ENCODE assay signal across 14 cellular contexts in genomic region chr10:60869916-60870728, GRCh38.
DNase-seq lines count a peak whose midpoint lies in the region; ATAC-seq, FAIRE-seq and TF ChIP-seq lines count a peak whose summit lies in the region.
"Had no signal": no experiment of that assay in that cellular context is flagged by ENCODE, and none has a peak within 500 bp of the region (broad histone marks: within the 10 kb centered on the region; RNA-seq: fewer than 3 reads in every experiment).

No MANE protein-coding gene starts in this region.

- no peaks in the 10 kb centered on the region for H3K9me1 ChIP-seq in K562 (ENCODE audit: control insufficient read depth, insufficient read depth, low read length)

- H3K4me1 ChIP-seq in K562 (replicated peaks in 1 of 2; ENCODE audit: control insufficient read depth in 2 of 2, insufficient read depth in 2 of 2, low read length in 2 of 2): no peaks in the 10 kb centered on the region
- H3K4me1 ChIP-seq: esophagus muscularis mucosa had no signal

- H3K9me3 ChIP-seq in K562 (replicated peaks; ENCODE audit: control insufficient read depth, insufficient read depth, low read depth, low read length) (no peaks in the 10 kb centered on the region), MG63 (no peaks in the 10 kb centered on the region)
- H3K9me3 ChIP-seq: esophagus muscularis mucosa had no signal

- no peaks in the 10 kb centered on the region for H3K4me1 Mint-ChIP-seq in activated T-cell treated with anti-CD3 and anti-CD28 coated beads, Interleukin-2, amount 50 U/mL, for 4 hours (ENCODE audit: low read depth)
- H3K4me1 Mint-ChIP-seq: CD14-positive monocyte; stimulated activated naive B cell treated with anti-CD40 and anti-IgM and Interleukin-4, amounts not matched to agents 10 μg/mL and 1 μg/mL and 100 μg/mL, for 72 hours had no signal

- no peaks in the 10 kb centered on the region for H3K9me3 Mint-ChIP-seq in activated T-cell treated with anti-CD3 and anti-CD28 coated beads, Interleukin-2, amount 50 U/mL, for 4 hours
- H3K9me3 Mint-ChIP-seq: CD14-positive monocyte; stimulated activated naive B cell treated with anti-CD40 and anti-IgM and Interleukin-4, amounts not matched to agents 10 μg/mL and 1 μg/mL and 100 μg/mL, for 72 hours had no signal

- no peak for TF ChIP-seq POLR2A in K562 (conservative IDR thresholded peaks at IDR 0.05)

- TF ChIP-seq CTCF in BJ (IDR thresholded peaks at IDR 0.05; ENCODE audit: insufficient read depth, low read depth, low read length) (peak; percentile 12; the same call in 1 of the 2 replicates), HFF-Myc (IDR thresholded peaks at IDR 0.05; ENCODE audit: low read depth, low read length, missing control alignments) (peak; percentile 12), K562 (IDR thresholded peaks at IDR 0.05 in 2 of 3, conservative IDR thresholded peaks at IDR 0.05 in 1 of 3; ENCODE audit: insufficient read depth in 2 of 3, low read depth in 1 of 3, low read length in 3 of 3) (peak in 2 of 3 experiments; percentile 9 to 28; a peak in 2 of 6 replicates)

- no peaks in the 10 kb centered on the region for H4K20me1 ChIP-seq in K562 (replicated peaks; ENCODE audit: control insufficient read depth, insufficient read depth, low read length)

- H3K9ac ChIP-seq in K562 (ENCODE audit: insufficient read depth in 1 of 2, low read depth in 2 of 2, low read length in 2 of 2): no peak overlapping the region
- H3K9ac ChIP-seq: KMS-11 had no signal

- ATAC-seq in K562: no peak
- peak; percentile 22 for ATAC-seq in left lobe of liver
- no peak for ATAC-seq in HG03095 (IDR thresholded peaks at IDR 0.05; ENCODE audit: unreplicated experiment)
- no peak for ATAC-seq in activated T-cell treated with anti-CD3 and anti-CD28 coated beads, Interleukin-2, amount 50 U/mL, for 4 hours
- ATAC-seq: stimulated activated naive B cell treated with anti-CD40 and anti-IgM and Interleukin-4, amounts not matched to agents 10 μg/mL and 1 μg/mL and 100 μg/mL, for 72 hours had no signal

- no TSS peak for BruUV-seq in K562 (replicated peaks; lab: Mats Ljungman, UMichigan)

- DNase-seq in BJ (ENCODE audit: low read depth) (no peak), HFF-Myc (ENCODE audit: extremely low read depth, low read depth) (no peak), K562 (ENCODE audit: extremely low read depth in 1 of 4, low spot score in 3 of 4) (no peak), left lobe of liver (ENCODE audit: low spot score) (no peak), NCI-H774 (lab: John Stamatoyannopoulos, UW) (no peak), MG63 (no peak)
- DNase-seq in activated T-cell treated with anti-CD3 and anti-CD28 coated beads, Interleukin-2, amount 50 U/mL, for 4 hours: no peak
- DNase-seq: activated CD4-positive, CD25-positive, alpha-beta regulatory T cell; activated T-cell treated with anti-CD3 and anti-CD28 coated beads for 4 hours; stimulated activated naive B cell treated with anti-CD40 and anti-IgM and Interleukin-4, amounts not matched to agents 10 μg/mL and 1 μg/mL and 100 μg/mL, for 72 hours had no signal

- intact Hi-C loops in K562 (cut with micrococcal nuclease): loop anchor here (1.0 kb wide), 1 partner anchor 94 kb away; no protein-coding TSS in a partner anchor

- H3K27me3 ChIP-seq in BJ (ENCODE audit: control insufficient read depth, insufficient read depth, low read length) (no peaks in the 10 kb centered on the region), K562 (ENCODE audit: control insufficient read depth in 2 of 2, insufficient read depth in 2 of 2, low read length in 2 of 2) (no peaks in the 10 kb centered on the region), MG63 (no peaks in the 10 kb centered on the region)
- H3K27me3 ChIP-seq: esophagus muscularis mucosa had no signal

- TF ChIP-seq RAD21 in K562 (CRISPR knock-in tag; conservative IDR thresholded peaks at IDR 0.05 in 1 of 2, IDR thresholded peaks at IDR 0.05 in 1 of 2): no peak

- no peak overlapping the region for H3K4me2 ChIP-seq in K562 (ENCODE audit: insufficient read depth, low read length)
- H3K4me2 ChIP-seq: KMS-11 had no signal

- H3K4me3 Mint-ChIP-seq in activated T-cell treated with anti-CD3 and anti-CD28 coated beads, Interleukin-2, amount 50 U/mL, for 4 hours: no peak overlapping the region
- H3K4me3 Mint-ChIP-seq: CD14-positive monocyte; stimulated activated naive B cell treated with anti-CD40 and anti-IgM and Interleukin-4, amounts not matched to agents 10 μg/mL and 1 μg/mL and 100 μg/mL, for 72 hours had no signal

- H3K4me3 ChIP-seq in BJ (ENCODE audit: low read depth, low read length) (no peak overlapping the region), HFF-Myc (replicated peaks; ENCODE audit: low read depth, low read length) (no peak overlapping the region), K562 (no peak overlapping the region), MG63 (no peak overlapping the region)
- H3K4me3 ChIP-seq: esophagus muscularis mucosa had no signal

- no peak for TF ChIP-seq EP300 in K562 (IDR thresholded peaks at IDR 0.05; ENCODE audit: low read length)

- in situ Hi-C loops in K562 (cut with MboI): no loop called here

- no peak overlapping the region for H3K27ac ChIP-seq in K562 (ENCODE audit: extremely low read depth, low read depth, low read length)
- H3K27ac ChIP-seq: esophagus muscularis mucosa, KMS-11 had no signal

- WGBS in K562 (ENCODE audit: insufficient coverage, low coverage, missing lambda C conversion rate): 73% methylated on average over 7 of the region's 7 CpGs

- H3K79me2 ChIP-seq in K562 (ENCODE audit: control insufficient read depth, insufficient read depth, low read length): no peaks in the 10 kb centered on the region

- CTCF ChIA-PET in BJ (lab: Yijun Ruan, JAX) (interaction anchor here (0.6 kb wide), 1 partner anchor 14 kb away, joined by 3 read pairs; no protein-coding TSS in a partner anchor), K562 (lab: Yijun Ruan, JAX; ENCODE audit: low intra/inter-chr PET ratio) (no interaction called here)

- POLR2A ChIA-PET in BJ (lab: Charles Lee): no interaction called here
- POLR2A ChIA-PET in K562 (lab: Yijun Ruan, JAX): no interaction called here

- no peaks in the 10 kb centered on the region for H3K27me3 Mint-ChIP-seq in activated T-cell treated with anti-CD3 and anti-CD28 coated beads, Interleukin-2, amount 50 U/mL, for 4 hours (ENCODE audit: low read depth)
- H3K27me3 Mint-ChIP-seq: stimulated activated naive B cell treated with anti-CD40 and anti-IgM and Interleukin-4, amounts not matched to agents 10 μg/mL and 1 μg/mL and 100 μg/mL, for 72 hours had no signal

- no peak for FAIRE-seq in K562 (lab: Jason Lieb, UNC)

- H3K36me3 ChIP-seq in BJ (ENCODE audit: control insufficient read depth, insufficient read depth, low read length) (peaks cover 4% of the 10 kb centered on the region), K562 (ENCODE audit: control insufficient read depth, insufficient read depth, low read length) (no peaks in the 10 kb centered on the region), MG63 (no peaks in the 10 kb centered on the region)

- H3K36me3 Mint-ChIP-seq in activated T-cell treated with anti-CD3 and anti-CD28 coated beads, Interleukin-2, amount 50 U/mL, for 4 hours (ENCODE audit: insufficient read depth): no peaks in the 10 kb centered on the region
- H3K36me3 Mint-ChIP-seq: CD14-positive monocyte; stimulated activated naive B cell treated with anti-CD40 and anti-IgM and Interleukin-4, amounts not matched to agents 10 μg/mL and 1 μg/mL and 100 μg/mL, for 72 hours had no signal

- H2AFZ ChIP-seq in K562 (ENCODE audit: low read depth, low read length): no peak overlapping the region

TF ChIP-seq in K562, 482 proteins besides CTCF, POLR2A, EP300 and RAD21 (continues in another document):
- TF ChIP-seq RFX7 (CRISPR knock-in tag; IDR thresholded peaks at IDR 0.05): no peak
- TF ChIP-seq, protein P1, sequence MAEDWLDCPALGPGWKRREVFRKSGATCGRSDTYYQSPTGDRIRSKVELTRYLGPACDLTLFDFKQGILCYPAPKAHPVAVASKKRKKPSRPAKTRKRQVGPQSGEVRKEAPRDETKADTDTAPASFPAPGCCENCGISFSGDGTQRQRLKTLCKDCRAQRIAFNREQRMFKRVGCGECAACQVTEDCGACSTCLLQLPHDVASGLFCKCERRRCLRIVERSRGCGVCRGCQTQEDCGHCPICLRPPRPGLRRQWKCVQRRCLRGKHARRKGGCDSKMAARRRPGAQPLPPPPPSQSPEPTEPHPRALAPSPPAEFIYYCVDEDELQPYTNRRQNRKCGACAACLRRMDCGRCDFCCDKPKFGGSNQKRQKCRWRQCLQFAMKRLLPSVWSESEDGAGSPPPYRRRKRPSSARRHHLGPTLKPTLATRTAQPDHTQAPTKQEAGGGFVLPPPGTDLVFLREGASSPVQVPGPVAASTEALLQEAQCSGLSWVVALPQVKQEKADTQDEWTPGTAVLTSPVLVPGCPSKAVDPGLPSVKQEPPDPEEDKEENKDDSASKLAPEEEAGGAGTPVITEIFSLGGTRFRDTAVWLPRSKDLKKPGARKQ (CRISPR knock-in tag; IDR thresholded peaks at IDR 0.05): no peak
- TF ChIP-seq SMARCA5 (IDR thresholded peaks at IDR 0.05): no peak
- TF ChIP-seq ZNF263 (CRISPR knock-in tag; IDR thresholded peaks at IDR 0.05; ENCODE audit: borderline replicate concordance): no peak
- TF ChIP-seq MTA1 (IDR thresholded peaks at IDR 0.05; ENCODE audit: borderline replicate concordance): no peak
- no peak for TF ChIP-seq POLR2G (IDR thresholded peaks at IDR 0.05; ENCODE audit: low read depth, low read length)
- TF ChIP-seq, protein P2, sequence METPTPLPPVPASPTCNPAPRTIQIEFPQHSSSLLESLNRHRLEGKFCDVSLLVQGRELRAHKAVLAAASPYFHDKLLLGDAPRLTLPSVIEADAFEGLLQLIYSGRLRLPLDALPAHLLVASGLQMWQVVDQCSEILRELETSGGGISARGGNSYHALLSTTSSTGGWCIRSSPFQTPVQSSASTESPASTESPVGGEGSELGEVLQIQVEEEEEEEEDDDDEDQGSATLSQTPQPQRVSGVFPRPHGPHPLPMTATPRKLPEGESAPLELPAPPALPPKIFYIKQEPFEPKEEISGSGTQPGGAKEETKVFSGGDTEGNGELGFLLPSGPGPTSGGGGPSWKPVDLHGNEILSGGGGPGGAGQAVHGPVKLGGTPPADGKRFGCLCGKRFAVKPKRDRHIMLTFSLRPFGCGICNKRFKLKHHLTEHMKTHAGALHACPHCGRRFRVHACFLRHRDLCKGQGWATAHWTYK (CRISPR knock-in tag; IDR thresholded peaks at IDR 0.05): no peak
- no peak for TF ChIP-seq NELFE (IDR thresholded peaks at IDR 0.05; ENCODE audit: insufficient read depth, insufficient read length)
- TF ChIP-seq CAMTA2 (CRISPR knock-in tag; conservative IDR thresholded peaks at IDR 0.05): no peak
- TF ChIP-seq ETV5 (CRISPR knock-in tag; IDR thresholded peaks at IDR 0.05; ENCODE audit: low read depth): no peak
